2 cellular contexts compared by ENCODE assay signal in genomic region chr11:46389450-46390330, GRCh38.
TF ChIP-seq lines count a peak whose summit lies in the region.

No MANE protein-coding gene starts in this region.

TF ChIP-seq in HEK293, 187 proteins besides CTCF, POLR2A, EP300 and RAD21 (continues in another document):
- no peak for TF ChIP-seq REST (tag by site-specific recombination; IDR thresholded peaks at IDR 0.05)
- no peak; the same call in 1 of the 2 replicates for TF ChIP-seq ZFP37 (tag by site-specific recombination; IDR thresholded peaks at IDR 0.05)
- no peak for TF ChIP-seq ZNF488 (tag by site-specific recombination; IDR thresholded peaks at IDR 0.05)
- TF ChIP-seq ZNF792 (tag by site-specific recombination; IDR thresholded peaks at IDR 0.05), result no peak
- no peak; the same call in 1 of the 2 replicates for TF ChIP-seq ZNF76 (tag by site-specific recombination; IDR thresholded peaks at IDR 0.05; ENCODE audit: borderline replicate concordance, low read depth)
- TF ChIP-seq ZNF639 (tag by site-specific recombination; IDR thresholded peaks at IDR 0.05), result no peak
- no peak for TF ChIP-seq ZNF514 (tag by site-specific recombination; IDR thresholded peaks at IDR 0.05)
- no peak for TF ChIP-seq ZNF416 (tag by site-specific recombination; IDR thresholded peaks at IDR 0.05)
- TF ChIP-seq ZBTB49 (tag by site-specific recombination; IDR thresholded peaks at IDR 0.05; ENCODE audit: low read depth), result no peak
- peak; percentile 15; the same call in 1 of the 2 replicates for TF ChIP-seq ZNF629 (tag by site-specific recombination; IDR thresholded peaks at IDR 0.05)
- no peak for TF ChIP-seq ZNF274 (IDR thresholded peaks at IDR 0.05; ENCODE audit: low read length)
- TF ChIP-seq ZNF274 (tag by site-specific recombination; IDR thresholded peaks at IDR 0.05; ENCODE audit: borderline replicate concordance), result no peak
- no peak for TF ChIP-seq ZNF112 (tag by site-specific recombination; IDR thresholded peaks at IDR 0.05)
- TF ChIP-seq PRDM1 (tag by site-specific recombination; IDR thresholded peaks at IDR 0.05), result no peak
- no peak for TF ChIP-seq ZNF23 (tag by site-specific recombination; IDR thresholded peaks at IDR 0.05; ENCODE audit: borderline replicate concordance)
- TF ChIP-seq ZNF335 (tag by site-specific recombination; conservative IDR thresholded peaks at IDR 0.05), result peak; percentile 94
- peak; percentile 94 for TF ChIP-seq IKZF3 (tag by site-specific recombination; IDR thresholded peaks at IDR 0.05)
- no peak for TF ChIP-seq ZNF404 (tag by site-specific recombination; IDR thresholded peaks at IDR 0.05)
- no peak for TF ChIP-seq HOXA7 (CRISPR knock-in tag; IDR thresholded peaks at IDR 0.05; ENCODE audit: borderline replicate concordance)
- TF ChIP-seq ZNF654 (tag by site-specific recombination; IDR thresholded peaks at IDR 0.05; ENCODE audit: low read depth), result peak; percentile 69
- TF ChIP-seq ZNF2 (tag by site-specific recombination; IDR thresholded peaks at IDR 0.05), result peak; percentile 64; the same call in 1 of the 2 replicates
- TF ChIP-seq ZNF580 (tag by site-specific recombination; IDR thresholded peaks at IDR 0.05), result no peak
- TF ChIP-seq SCRT2 (tag by site-specific recombination; IDR thresholded peaks at IDR 0.05), result peak; percentile 36; the same call in 1 of the 2 replicates
- no peak for TF ChIP-seq ZNF302 (tag by site-specific recombination; IDR thresholded peaks at IDR 0.05; ENCODE audit: low read depth)
- no peak; the same call in 1 of the 2 replicates for TF ChIP-seq ZNF843 (tag by site-specific recombination; IDR thresholded peaks at IDR 0.05)
- TF ChIP-seq ZNF366 (tag by site-specific recombination; conservative IDR thresholded peaks at IDR 0.05), result no peak
- no peak for TF ChIP-seq ZNF248 (tag by site-specific recombination; IDR thresholded peaks at IDR 0.05)

TF ChIP-seq in H1, 55 proteins besides CTCF, POLR2A, EP300 and RAD21:
- TF ChIP-seq CBX5 (IDR thresholded peaks at IDR 0.05; ENCODE audit: low read depth, low read length), result no peak
- TF ChIP-seq BRCA1 (IDR thresholded peaks at IDR 0.05; ENCODE audit: low read depth, low read length), result no peak
- no peak for TF ChIP-seq CHD1 (IDR thresholded peaks at IDR 0.05; ENCODE audit: low read depth, low read length)
- no peak for TF ChIP-seq ATF2 (IDR thresholded peaks at IDR 0.05; ENCODE audit: low read length)
- TF ChIP-seq SP4 (IDR thresholded peaks at IDR 0.05; ENCODE audit: low read length), result 0 out of 2 replicates have a peak, but pooled peaks have one; percentile 16
- TF ChIP-seq GABPA (IDR thresholded peaks at IDR 0.05; ENCODE audit: borderline replicate concordance, insufficient read depth, low read length), result peak; percentile 65; the same call in 1 of the 2 replicates
- TF ChIP-seq ASH2L (IDR thresholded peaks at IDR 0.05; ENCODE audit: low read length), result no peak
- TF ChIP-seq NANOG (IDR thresholded peaks at IDR 0.05; ENCODE audit: insufficient read depth, low read depth, low read length, poor library complexity, severe bottlenecking), result no peak
- no peak for TF ChIP-seq BCL11A (IDR thresholded peaks at IDR 0.05; ENCODE audit: low read depth in 2 of 2, low read length in 2 of 2)
- 0 out of 2 replicates have a peak, but pooled peaks have one; percentile 48 for TF ChIP-seq RXRA (IDR thresholded peaks at IDR 0.05; ENCODE audit: insufficient read depth, low read depth, low read length)
- TF ChIP-seq CHD7 (IDR thresholded peaks at IDR 0.05; ENCODE audit: insufficient replicate concordance, low read length), result no peak
- TF ChIP-seq MAX (IDR thresholded peaks at IDR 0.05), result peak; percentile 40; the same call in 1 of the 2 replicates
- no peak for TF ChIP-seq TAF7 (optimal IDR thresholded peaks at IDR 0.05; ENCODE audit: borderline replicate concordance, low read depth, low read length)
- no peak; the same call in 1 of the 2 replicates for TF ChIP-seq CREB1 (IDR thresholded peaks at IDR 0.05)
- peak; percentile 76 for TF ChIP-seq TEAD4 (IDR thresholded peaks at IDR 0.05; ENCODE audit: low read depth, low read length)
- TF ChIP-seq NRF1 (IDR thresholded peaks at IDR 0.05; ENCODE audit: low read depth, low read length), result no peak
- peak; percentile 18 to 82; a peak in 1 of 4 replicates for TF ChIP-seq SIN3A (conservative IDR thresholded peaks at IDR 0.05 in 1 of 2, IDR thresholded peaks at IDR 0.05 in 1 of 2; ENCODE audit: low read depth in 1 of 2, low read length in 2 of 2)
- TF ChIP-seq RBBP5 (IDR thresholded peaks at IDR 0.05; ENCODE audit: borderline replicate concordance, low read depth, low read length), result peak; percentile 41; the same call in 1 of the 2 replicates
- peak; percentile 67; the same call in 1 of the 2 replicates for TF ChIP-seq YY1 (IDR thresholded peaks at IDR 0.05; ENCODE audit: low read depth, low read length)
- 0 out of 2 replicates have a peak, but pooled peaks have one; percentile 8 for TF ChIP-seq JUND (IDR thresholded peaks at IDR 0.05; ENCODE audit: low read length)
- 0 out of 2 replicates have a peak, but pooled peaks have one; percentile 90 for TF ChIP-seq SUZ12 (IDR thresholded peaks at IDR 0.05; ENCODE audit: low read length)
- TF ChIP-seq BACH1 (IDR thresholded peaks at IDR 0.05; ENCODE audit: low read length), result 0 out of 2 replicates have a peak, but pooled peaks have one; percentile 24
- no peak for TF ChIP-seq POLR2AphosphoS5 (IDR thresholded peaks at IDR 0.05; ENCODE audit: low read depth, low read length)
- no peak; the same call in 1 of the 2 replicates for TF ChIP-seq MAFK (IDR thresholded peaks at IDR 0.05; ENCODE audit: low read depth, low read length)
- TF ChIP-seq TBP (IDR thresholded peaks at IDR 0.05; ENCODE audit: low read depth, low read length), result peak; percentile 24; the same call in 1 of the 2 replicates
- TF ChIP-seq ZNF274 (IDR thresholded peaks at IDR 0.05; ENCODE audit: borderline replicate concordance, extremely low read depth, low read length), result no peak
- TF ChIP-seq E2F6 (IDR thresholded peaks at IDR 0.05), result 0 out of 2 replicates have a peak, but pooled peaks have one; percentile 15
- TF ChIP-seq KDM1A (IDR thresholded peaks at IDR 0.05; ENCODE audit: borderline replicate concordance, low read length), result no peak
- TF ChIP-seq RNF2 (IDR thresholded peaks at IDR 0.05; ENCODE audit: borderline replicate concordance, low read depth, low read length, missing control alignments, poor library complexity, severe bottlenecking), result peak; percentile 24
- TF ChIP-seq FOSL1 (IDR thresholded peaks at IDR 0.05; ENCODE audit: insufficient read depth, low read depth, low read length), result no peak
- no peak for TF ChIP-seq USF2 (IDR thresholded peaks at IDR 0.05; ENCODE audit: low read length)
TF ChIP-seq in H1: peak in this region for 14.
